Comparison of ENCODE assay signal across 24 cellular contexts in genomic region chr10:123485577-123485976, GRCh38.
"Had no signal": no experiment of that assay in that cellular context is flagged by ENCODE, and none has a peak within 500 bp of the region (broad histone marks: within the 10 kb centered on the region; RNA-seq: fewer than 3 reads in every experiment).

No MANE protein-coding gene starts in this region.

- FAIRE-seq: endothelial cell of umbilical vein, islet of Langerhans had no signal

- H3K9me3 ChIP-seq: heart left ventricle, neutrophil, psoas muscle, right lobe of liver, spleen, tibial artery, upper lobe of left lung, vagina had no signal

- H3K27me3 ChIP-seq: foreskin keratinocyte, right lobe of liver, upper lobe of left lung, vagina had no signal

- H3K36me3 ChIP-seq: heart left ventricle, neutrophil, right lobe of liver, spleen, tibial artery, upper lobe of left lung, vagina had no signal

- H3K4me1 ChIP-seq: foreskin keratinocyte, heart left ventricle, psoas muscle, right lobe of liver, spleen, tibial artery, upper lobe of left lung, vagina had no signal

- ATAC-seq: foreskin keratinocyte; heart left ventricle; left lobe of liver; naive thymus-derived CD8-positive, alpha-beta T cell; psoas muscle; right lobe of liver; stimulated activated memory B cell treated with anti-CD40 and anti-IgM and Interleukin-4, amounts not matched to agents 10 μg/mL and 1 μg/mL and 100 μg/mL, for 72 hours had no signal

- H3K4me3 ChIP-seq: heart left ventricle, psoas muscle, right lobe of liver, spleen, tibial artery, upper lobe of left lung, vagina had no signal

- H3K27ac ChIP-seq: foreskin keratinocyte, heart left ventricle, neutrophil, psoas muscle, right lobe of liver, spleen, tibial artery, upper lobe of left lung, vagina had no signal

- DNase-seq: effector CD4-positive, alpha-beta T cell; endodermal cell; erythroblast; foreskin keratinocyte; heart left ventricle; hippocampal formation; kidney glomerular epithelial cell; mammary epithelial cell; naive thymus-derived CD8-positive, alpha-beta T cell; psoas muscle; retina; right lobe of liver; spleen; stimulated activated CD4-positive, alpha-beta T cell treated with anti-CD3 and anti-CD28 coated beads, Interleukin-15, amount 100 ng/mL, for 24 hours; stimulated activated CD4-positive, alpha-beta T cell treated with anti-CD3 and anti-CD28 coated beads, Interleukin-1b, Interleukin-23, amount 100 ng/mL, for 48 hours; stimulated activated CD4-positive, alpha-beta T cell treated with anti-CD3 and anti-CD28 coated beads, Interleukin-4, amount 100 ng/mL, for 24 hours; tibial artery; upper lobe of left lung had no signal
